In the genomic region with DNA sequence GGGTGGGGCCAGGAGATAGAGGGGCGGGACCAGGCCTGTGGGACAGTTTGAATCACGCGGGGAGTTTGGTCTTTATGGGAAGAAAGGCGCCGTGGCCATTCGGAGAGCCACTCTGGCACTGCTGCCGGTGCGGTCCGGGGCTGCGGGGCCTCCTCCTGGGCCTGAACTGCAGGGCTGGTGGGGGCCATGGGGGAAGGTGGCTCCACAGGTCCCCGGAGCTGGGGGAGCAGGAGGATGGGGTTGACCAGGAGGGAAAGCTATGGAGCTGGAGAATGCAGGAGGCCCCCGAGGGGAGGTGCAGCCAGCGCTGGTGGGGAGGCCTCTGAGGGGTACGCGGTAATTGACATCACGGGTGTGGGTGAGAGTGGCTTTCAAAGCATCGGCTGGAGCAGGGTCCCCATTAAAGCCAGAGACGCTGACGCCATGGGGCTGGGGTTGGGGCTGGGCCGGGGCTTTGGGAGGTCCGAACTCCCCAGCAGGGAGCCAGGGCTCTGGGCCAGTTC, we compare ENCODE assay signal across 11 cellular contexts. TPM values are rescaled to one million over a fixed set of nuclear protein-coding genes. Genes with fewer than 3 reads are reported as not detected.
A peak's percentile ranks its signal among the peaks of the same experiment; 100 is the strongest.
DNase-seq lines count a peak whose midpoint lies in the region; TF ChIP-seq lines count a peak whose summit lies in the region.
"Had no signal": no experiment of that assay in that cellular context is flagged by ENCODE, and none has a peak within 500 bp of the region (broad histone marks: within the 10 kb centered on the region; RNA-seq: fewer than 3 reads in every experiment).

No MANE protein-coding gene starts in this region.

- no peak overlapping the region for H3K27ac ChIP-seq in coronary artery
- H3K27ac ChIP-seq in trophoblast cell (ENCODE audit: low read depth, low read length): no peak overlapping the region
- no peak overlapping the region for H3K27ac ChIP-seq in transverse colon
- H3K27ac ChIP-seq: cardiac muscle cell, VCaP had no signal

- H3K4me2 ChIP-seq in trophoblast cell (ENCODE audit: low read length): peak overlapping the region; percentile 48

- H2BK120ac ChIP-seq in trophoblast cell (ENCODE audit: insufficient read depth, low read length, poor library complexity): no peak overlapping the region

- no peak overlapping the region for H2BK5ac ChIP-seq in trophoblast cell (ENCODE audit: low read depth, low read length, poor library complexity)

- H3K27me3 ChIP-seq in GM06990 (replicated peaks; ENCODE audit: control insufficient read depth, insufficient read depth, low read length) (no peaks in the 10 kb centered on the region; the same call in 1 of the 2 replicates), trophoblast cell (ENCODE audit: insufficient read depth, low read length) (peaks cover 45% of the 10 kb centered on the region), transverse colon (peaks cover 100% of the 10 kb centered on the region)

- no peak overlapping the region for H4K8ac ChIP-seq in trophoblast cell (ENCODE audit: low read depth, low read length)

- intact Hi-C loops in transverse colon (cut with DNase I; ENCODE audit: low total_unique reads): loop anchor here (2.0 to 5.0 kb wide), 2 partner anchors 36 to 101 kb away; no protein-coding TSS in a partner anchor

- in situ Hi-C loops in transverse colon (cut with MboI; ENCODE audit: low pct_ligation_motif_present in 1 of 4, low pct_unique_long_range_greater_than_20kb in 1 of 4, low sequenced_read_pairs in 3 of 4): loop anchor here in 2 of 4 donors (25.0 kb wide), 1 partner anchor 121 kb away; no protein-coding TSS in a partner anchor

- no peak for TF ChIP-seq EP300 in transverse colon (IDR thresholded peaks at IDR 0.05; ENCODE audit: low read depth)

- WGBS in trophoblast cell (ENCODE audit: extremely low coverage, insufficient coverage, insufficient read length): no CpG with 5 or more reads among the region's 21 CpGs
- 10% methylated on average over 20 of the region's 21 CpGs; no CpG with 5 or more reads in 1 of the 2 donors for WGBS in transverse colon (ENCODE audit: low coverage in 1 of 2), 2 donors

- no peak overlapping the region for H4K12ac ChIP-seq in trophoblast cell (ENCODE audit: low read depth, low read length)

- no peak overlapping the region for H3K23ac ChIP-seq in trophoblast cell (ENCODE audit: low read length)

- H2AFZ ChIP-seq in trophoblast cell (ENCODE audit: insufficient read depth, low read length, poor library complexity): no peak overlapping the region

- H3K4me1 ChIP-seq in trophoblast cell (ENCODE audit: control insufficient read depth in 1 of 2, insufficient read depth in 2 of 2, low read length in 2 of 2): peaks cover 2 to 4% of the 10 kb centered on the region in 2 experiments
- peaks cover 0 to 19% (median 18%) of the 10 kb centered on the region in 4 donors for H3K4me1 ChIP-seq in transverse colon

- no peak overlapping the region for H3K4ac ChIP-seq in trophoblast cell (ENCODE audit: low read depth, low read length)

- peaks cover 7% of the 10 kb centered on the region for H3K9me3 ChIP-seq in trophoblast cell (ENCODE audit: insufficient read depth, low read depth, low read length)
- peaks cover 0 to 4% of the 10 kb centered on the region in 2 donors for H3K9me3 ChIP-seq in transverse colon

- TF ChIP-seq POLR2A in transverse colon (IDR thresholded peaks at IDR 0.05): no peak

- no peak overlapping the region for H2AK5ac ChIP-seq in trophoblast cell (ENCODE audit: low read length)

- TF ChIP-seq CTCF in GM06990 (IDR thresholded peaks at IDR 0.05; ENCODE audit: insufficient read depth, low read length, poor library complexity, severe bottlenecking) (no peak), coronary artery (IDR thresholded peaks at IDR 0.05) (no peak), transverse colon (IDR thresholded peaks at IDR 0.05) (no peak)

- peak overlapping the region; percentile 95 for H3K4me3 ChIP-seq in GM06990 (replicated peaks; ENCODE audit: low read depth, low read length)
- peak overlapping the region; percentile 83 for H3K4me3 ChIP-seq in Jurkat, Clone E6-1 (ENCODE audit: low read length)
- H3K4me3 ChIP-seq in coronary artery: peak overlapping the region; percentile 7
- H3K4me3 ChIP-seq in trophoblast cell (ENCODE audit: low read depth, low read length): no peak overlapping the region
- H3K4me3 ChIP-seq in transverse colon: no peak overlapping the region
- H3K4me3 ChIP-seq: cardiac muscle cell had no signal

- no peak overlapping the region for H3K9ac ChIP-seq in trophoblast cell (ENCODE audit: low read length)

- no peak overlapping the region for H2BK12ac ChIP-seq in trophoblast cell (ENCODE audit: low read length)

- H3K14ac ChIP-seq in trophoblast cell (ENCODE audit: low read length): no peak overlapping the region

- no peak overlapping the region for H4K91ac ChIP-seq in trophoblast cell (ENCODE audit: low read depth, low read length)

- H3K79me1 ChIP-seq in trophoblast cell (ENCODE audit: low read length): no peaks in the 10 kb centered on the region

- H3K36me3 ChIP-seq in GM06990 (ENCODE audit: control insufficient read depth, insufficient read depth, low read length) (no peaks in the 10 kb centered on the region), trophoblast cell (ENCODE audit: control insufficient read depth in 1 of 2, insufficient read depth in 2 of 2, low read length in 2 of 2) (no peaks in the 10 kb centered on the region), transverse colon (no peaks in the 10 kb centered on the region)
- H3K36me3 ChIP-seq: cardiac muscle cell had no signal

- H3K18ac ChIP-seq in trophoblast cell (ENCODE audit: low read length): no peak overlapping the region

- no peak for DNase-seq in GM06990 (ENCODE audit: extremely low read depth, insufficient read length)
- no peak for DNase-seq in Jurkat, Clone E6-1 (ENCODE audit: low read depth, low spot score)
- DNase-seq in coronary artery (ENCODE audit: low spot score): no peak
- no peak for DNase-seq in trophoblast cell
- DNase-seq in activated CD8-positive, alpha-beta memory T cell treated with anti-CD3 and anti-CD28 coated beads for 24 hours: no peak
- no peak for DNase-seq in SW480 (ENCODE audit: low spot score)
- no peak for DNase-seq in transverse colon

- H3K79me2 ChIP-seq in trophoblast cell (ENCODE audit: control insufficient read depth, insufficient read depth, low read length, poor library complexity): no peaks in the 10 kb centered on the region

RNA-seq across cellular contexts. Expression of a gene that starts 1.8 kb away (rescaled TPM):
- 2.4 TPM for polyA plus RNA-seq in Jurkat, Clone E6-1 (2012; ENCODE audit: insufficient read depth, insufficient read length)
- 0.07 and 0.12 TPM in 2 replicates for polyA plus RNA-seq in trophoblast cell (2013)
- total RNA-seq in transverse colon: not detected
- total RNA-seq: cardiac muscle cell, fibroblast of lung, Right ventricle myocardium superior had no signal
- polyA plus RNA-seq: cardiac muscle cell, fibroblast of lung had no signal

RNA-seq across cellular contexts. Expression of a gene that starts 56.1 kb away (rescaled TPM):
- polyA plus RNA-seq in Jurkat, Clone E6-1 (2012; ENCODE audit: insufficient read depth, insufficient read length): 3.1 TPM
- polyA plus RNA-seq in trophoblast cell (2013): 1.5 and 1.6 TPM in 2 replicates
- total RNA-seq in transverse colon: 10 to 100 TPM in 1 of 4 donors, 1 to 10 TPM in 3; 2.8 to 32.9 (median 4.6) TPM

Comparison
In these comparisons a context has a peak if more than half of its experiments do, and no peak if none do; other contexts are left out.
1. H3K4me3 ChIP-seq: peak in GM06990 (single experiment), Jurkat, Clone E6-1 (single experiment) and coronary artery (single experiment); none in trophoblast cell (single experiment) and transverse colon (0 of 4).